In genomic region chr11:72738199-72739141, GRCh38 we compare ENCODE assay signal across 9 cellular contexts. TPM values are rescaled to one million over a fixed set of nuclear protein-coding genes. Genes with fewer than 3 reads are reported as not detected.
DNase-seq lines count a peak whose midpoint lies in the region; ATAC-seq and TF ChIP-seq lines count a peak whose summit lies in the region.
"Had no signal": no experiment of that assay in that cellular context is flagged by ENCODE, and none has a peak within 500 bp of the region (broad histone marks: within the 10 kb centered on the region; RNA-seq: fewer than 3 reads in every experiment).

No MANE protein-coding gene starts in this region.

- H3K4me1 ChIP-seq in HCT116 (ENCODE audit: control insufficient read depth in 1 of 2, insufficient read depth in 2 of 2, low read length in 2 of 2) (peaks cover 25 to 78% of the 10 kb centered on the region in 2 experiments), thyroid gland (peaks cover 68 to 90% of the 10 kb centered on the region in 2 donors), MM.1S (ENCODE audit: low read length) (no peaks in the 10 kb centered on the region)

- POLR2A ChIA-PET in HCT116 (lab: Charles Lee) = no interaction called here

- intact Hi-C loops in HCT116 (cut with micrococcal nuclease) = no loop called here
- intact Hi-C loops in left cardiac atrium (cut with DNase I) = no loop called here
- intact Hi-C loops in thyroid gland (cut with DNase I) = no loop called here

- H3K27me3 ChIP-seq in HCT116 (ENCODE audit: insufficient read depth, low read length) (no peaks in the 10 kb centered on the region), thyroid gland (no peaks in the 10 kb centered on the region), MM.1S (replicated peaks; ENCODE audit: insufficient read depth, low read length) (no peaks in the 10 kb centered on the region)

- BruUV-seq in HCT116 (replicated peaks; lab: Mats Ljungman, UMichigan) = no TSS peak

- CTCF ChIA-PET in HCT116 (lab: Charles Lee) = no interaction called here

- no peak for TF ChIP-seq RAD21 in HCT116 (IDR thresholded peaks at IDR 0.05; ENCODE audit: low read depth)

- H3K4me2 ChIP-seq in HCT116 (ENCODE audit: low read length) (0 out of 2 replicates have a peak overlapping the region, but pooled peaks have one; percentile 14), MM.1S (ENCODE audit: low read depth, low read length) (no peak overlapping the region)
- H3K4me2 ChIP-seq: KMS-11 had no signal

- no peak for TF ChIP-seq POLR2A in HCT116 (IDR thresholded peaks at IDR 0.05; ENCODE audit: borderline replicate concordance, extremely low read depth, insufficient read depth, insufficient read length)
- no peak for TF ChIP-seq POLR2A in thyroid gland (IDR thresholded peaks at IDR 0.05)

- H3K9me3 ChIP-seq in HCT116 (ENCODE audit: control insufficient read depth in 1 of 2, insufficient read depth in 1 of 2, low read depth in 1 of 2, low read length in 2 of 2) (no peaks in the 10 kb centered on the region), thyroid gland (no peaks in the 10 kb centered on the region), MM.1S (replicated peaks; ENCODE audit: insufficient read depth, low read length) (no peaks in the 10 kb centered on the region)

- H3K27ac ChIP-seq in HCT116 (ENCODE audit: low read depth, low read length) = no peak overlapping the region
- peak overlapping the region; percentile 79 to 95 (median 89) for H3K27ac ChIP-seq in thyroid gland
- H3K27ac ChIP-seq in MM.1S (ENCODE audit: low read length) = no peak overlapping the region
- H3K27ac ChIP-seq: KMS-11 had no signal

- H2AFZ ChIP-seq in HCT116 (ENCODE audit: low read depth, low read length, poor library complexity, severe bottlenecking) (no peak overlapping the region), MM.1S (ENCODE audit: low read length) (no peak overlapping the region)

- no peak overlapping the region for H3K9ac ChIP-seq in HCT116 (ENCODE audit: low read length)
- H3K9ac ChIP-seq in MM.1S (ENCODE audit: low read length) = no peak overlapping the region
- H3K9ac ChIP-seq: KMS-11 had no signal

- H3K9me2 ChIP-seq in HCT116 (ENCODE audit: insufficient read depth) (no peaks in the 10 kb centered on the region), MM.1S (replicated peaks; ENCODE audit: insufficient read depth, low read length) (no peaks in the 10 kb centered on the region)

- H4K20me1 ChIP-seq in HCT116 (ENCODE audit: insufficient read depth) = no peaks in the 10 kb centered on the region
- H4K20me1 ChIP-seq in MM.1S (ENCODE audit: insufficient read depth, low read length) = no peaks in the 10 kb centered on the region

- 64 to 68% methylated on average over 6 to 11 of the region's 11 CpGs for WGBS in thyroid gland, 2 donors

- H3K36me3 ChIP-seq in HCT116 (ENCODE audit: control insufficient read depth in 1 of 2, insufficient read depth in 2 of 2, low read length in 2 of 2) (no peaks in the 10 kb centered on the region), thyroid gland (no peaks in the 10 kb centered on the region), MM.1S (replicated peaks; ENCODE audit: insufficient read depth, low read length) (no peaks in the 10 kb centered on the region)

- peaks cover 5% of the 10 kb centered on the region; the same call in 1 of the 2 replicates for H3K79me2 ChIP-seq in HCT116 (ENCODE audit: insufficient read depth, low read length)
- no peaks in the 10 kb centered on the region for H3K79me2 ChIP-seq in MM.1S (ENCODE audit: low read length)

- no peaks in the 10 kb centered on the region for H3F3A ChIP-seq in MM.1S (ENCODE audit: insufficient read depth, low read length)

- TF ChIP-seq CTCF in HCT116 (IDR thresholded peaks at IDR 0.05 in 2 of 3, conservative IDR thresholded peaks at IDR 0.05 in 1 of 3; ENCODE audit: borderline replicate concordance in 1 of 3, insufficient read depth in 1 of 3, low read depth in 2 of 3, low read length in 2 of 3) = no peak
- no peak for TF ChIP-seq CTCF in thyroid gland (IDR thresholded peaks at IDR 0.05)
- no peak for TF ChIP-seq CTCF in MM.1S (IDR thresholded peaks at IDR 0.05; ENCODE audit: low read length)

- no peak for DNase-seq in HCT116 (ENCODE audit: low read depth, low spot score)
- peak; percentile 17 to 26 for DNase-seq in SW 1271 (lab: John Stamatoyannopoulos, UW)
- peak; percentile 48 for DNase-seq in left cardiac atrium
- peak; percentile 91 to 95 for DNase-seq in thyroid gland
- DNase-seq in MM.1S = no peak

- RAD21 ChIA-PET in HCT116 (lab: Charles Lee; ENCODE audit: low non-redundant PET in 1 of 2, low total read pairs in 2 of 2, uncharacterized antibody in 2 of 2, unreplicated experiment in 2 of 2) = interaction anchor here in 1 of 2 experiments (0.8 kb wide), 1 partner anchor 13 kb away, joined by 3 read pairs; no protein-coding TSS in a partner anchor

- ATAC-seq in HCT116 (0 out of 2 replicates have a peak, but pooled peaks have one; percentile 23), left cardiac atrium (peak in 1 of 2 donors; percentile 25), GM18858 (IDR thresholded peaks at IDR 0.05; ENCODE audit: unreplicated experiment) (no peak), GM21367 (IDR thresholded peaks at IDR 0.05; ENCODE audit: unreplicated experiment) (no peak)

- H3K4me3 ChIP-seq in GM08714 (ENCODE audit: low read length) (peak overlapping the region; percentile 30; the same call in 1 of the 2 replicates), HCT116 (replicated peaks in 1 of 2; ENCODE audit: low read depth in 1 of 2, low read length in 2 of 2) (no peak overlapping the region), thyroid gland (replicated peaks in 1 of 3) (no peak overlapping the region), MM.1S (ENCODE audit: low read length) (no peak overlapping the region)

TF ChIP-seq in HCT116, 20 proteins besides CTCF, POLR2A, EP300 and RAD21:
- TF ChIP-seq REST (IDR thresholded peaks at IDR 0.05; ENCODE audit: low read depth) = no peak
TF ChIP-seq in HCT116: peak in this region for 0.

RNA-seq across cellular contexts. Expression of gene ARAP1, which starts 13.7 kb away (rescaled TPM):
- total RNA-seq in HCT116 (2021; ENCODE audit: unreplicated experiment) = 57.4 TPM
- 44.5 and 59.1 TPM in 2 replicates for polyA plus RNA-seq in HCT116 (2012)
- total RNA-seq in left cardiac atrium = 10 to 100 TPM; 60.3 to 66.9 TPM
- 100 to 1,000 TPM in 3 of 4 donors, 10 to 100 TPM in 1; 90.3 to 146 (median 122) TPM for total RNA-seq in thyroid gland

RNA-seq across cellular contexts. Expression of gene STARD10, which starts 55.4 kb away (rescaled TPM):
- total RNA-seq in HCT116 (2021; ENCODE audit: unreplicated experiment) = 58.4 TPM
- 95.0 and 105 TPM in 2 replicates for polyA plus RNA-seq in HCT116 (2012)
- 10 to 100 TPM; 87.4 to 93.9 TPM for total RNA-seq in left cardiac atrium
- 100 to 1,000 TPM in 1 of 4 donors, 10 to 100 TPM in 3; 67.7 to 113 (median 82.0) TPM for total RNA-seq in thyroid gland

Comparison
In these comparisons a context has a peak if more than half of its experiments do, and no peak if none do; other contexts are left out.
1. DNase-seq: peak in SW 1271 (2 of 2), left cardiac atrium (single experiment) and thyroid gland (2 of 2); none in HCT116 (single experiment) and MM.1S (single experiment).
2. H3K27ac ChIP-seq: peak in thyroid gland (3 of 3); none in HCT116 (single experiment) and MM.1S (single experiment).